ENCODE assay signal across 24 cellular contexts in genomic region chr17:18985475-18985874, GRCh38. TPM values are rescaled to one million over a fixed set of nuclear protein-coding genes. Genes with fewer than 3 reads are reported as not detected.
DNase-seq lines count a peak whose midpoint lies in the region; ATAC-seq, FAIRE-seq and TF ChIP-seq lines count a peak whose summit lies in the region.
"Had no signal": no experiment of that assay in that cellular context is flagged by ENCODE, and none has a peak within 500 bp of the region (broad histone marks: within the 10 kb centered on the region; RNA-seq: fewer than 3 reads in every experiment).

No MANE protein-coding gene starts in this region.

- H3K36me3 ChIP-seq in body of pancreas (replicated peaks in 1 of 2; ENCODE audit: insufficient read depth in 1 of 2, low read depth in 2 of 2) = no peaks in the 10 kb centered on the region
- peaks cover 0 to 12% of the 10 kb centered on the region in 2 donors for H3K36me3 ChIP-seq in small intestine (ENCODE audit: control insufficient read depth in 2 of 2, insufficient read depth in 2 of 2, low read length in 2 of 2)
- H3K36me3 ChIP-seq in Peyer's patch = peaks cover 0 to 28% (median 0%) of the 10 kb centered on the region in 3 donors
- H3K36me3 ChIP-seq: HAP-1 had no signal

- H3K9me3 ChIP-seq in body of pancreas (no peaks in the 10 kb centered on the region), right cardiac atrium (ENCODE audit: control insufficient read depth, low read length) (no peaks in the 10 kb centered on the region), small intestine (ENCODE audit: control insufficient read depth, low read depth) (no peaks in the 10 kb centered on the region), Peyer's patch (no peaks in the 10 kb centered on the region)
- H3K9me3 ChIP-seq: HAP-1, SJSA1 had no signal

- intact Hi-C loops in body of pancreas (cut with DNase I) = no loop called here
- intact Hi-C loops in right cardiac atrium (cut with DNase I) = no loop called here

- H3K4me3 ChIP-seq in body of pancreas = no peak overlapping the region
- no peak overlapping the region for H3K4me3 ChIP-seq in right cardiac atrium (ENCODE audit: low read length)
- no peak overlapping the region for H3K4me3 ChIP-seq in small intestine (ENCODE audit: low read depth in 1 of 2, low read length in 2 of 2)
- no peak overlapping the region for H3K4me3 ChIP-seq in Peyer's patch
- H3K4me3 ChIP-seq: GM12878, GM23338, HAP-1, SJSA1 had no signal

- H3K27me3 ChIP-seq in body of pancreas (no peaks in the 10 kb centered on the region), right cardiac atrium (ENCODE audit: control insufficient read depth, insufficient read depth) (no peaks in the 10 kb centered on the region), small intestine (ENCODE audit: control insufficient read depth in 2 of 2, insufficient read depth in 2 of 2, low read length in 2 of 2) (no peaks in the 10 kb centered on the region), Peyer's patch (no peaks in the 10 kb centered on the region)
- H3K27me3 ChIP-seq: SJSA1 had no signal

- no peak for TF ChIP-seq POLR2A in body of pancreas (IDR thresholded peaks at IDR 0.05)
- TF ChIP-seq POLR2A in Peyer's patch (IDR thresholded peaks at IDR 0.05) = no peak

- peak overlapping the region; percentile 78 for H3K27ac ChIP-seq in RWPE1
- H3K27ac ChIP-seq in body of pancreas = peak overlapping the region; percentile 45 to 76 (median 72)
- H3K27ac ChIP-seq in right cardiac atrium (ENCODE audit: low read length) = peak overlapping the region; percentile 87
- no peak overlapping the region for H3K27ac ChIP-seq in small intestine (ENCODE audit: low read depth in 1 of 2, low read length in 1 of 2)
- H3K27ac ChIP-seq in Peyer's patch = no peak overlapping the region
- H3K27ac ChIP-seq: HL-60, SJSA1 had no signal

- TF ChIP-seq CTCF in RWPE1 (conservative IDR thresholded peaks at IDR 0.05; ENCODE audit: low read depth) = no peak
- TF ChIP-seq CTCF in body of pancreas (IDR thresholded peaks at IDR 0.05) = no peak
- no peak for TF ChIP-seq CTCF in Peyer's patch (IDR thresholded peaks at IDR 0.05)

- WGBS in body of pancreas, 2 donors = 55 to 74% methylated on average over 5 to 9 of the region's 9 CpGs
- WGBS in right cardiac atrium = 65% methylated on average over 9 of the region's 9 CpGs
- whole genome bisulfite sequencing in small intestine, 3 donors = 53 to 83% (median 69%) methylated on average over 9 of the region's 9 CpGs

- no peak for DNase-seq in RWPE1 (ENCODE audit: low spot score)
- peak; percentile 49 to 67 (median 58) for DNase-seq in body of pancreas
- peak; percentile 52 to 83 (median 76) for DNase-seq in right cardiac atrium
- peak; percentile 14 for DNase-seq in small intestine
- no peak for DNase-seq in Peyer's patch
- DNase-seq in NOMO-1 (lab: John Stamatoyannopoulos, UW; ENCODE audit: unreplicated experiment in 2 of 2) = no peak
- DNase-seq: CD4-positive, alpha-beta T cell; COR-L47; DND-41; KG1; NCI-H1092; NCI-H1436; NCI-H1930; NCI-H226; NCI-H510A treated with DMSO at 0.1 percent for 48 hours; NCI-H748 treated with DMSO at 0.1 percent for 48 hours had no signal

- peak; percentile 33 for ATAC-seq in body of pancreas
- peak; percentile 53 to 70 for ATAC-seq in right cardiac atrium
- no peak for ATAC-seq in HG02970 (IDR thresholded peaks at IDR 0.05; ENCODE audit: low FRiP score, unreplicated experiment)
- ATAC-seq: GM12878, GM23338 had no signal

- CTCF ChIA-PET in RWPE1 (lab: Yijun Ruan, JAX) = interaction anchor here (1.2 kb wide), 1 partner anchor 24 kb away, joined by 5 read pairs; no protein-coding TSS in a partner anchor

- no peak for FAIRE-seq in small intestine (lab: Jason Lieb, UNC)
- FAIRE-seq: GM12878 had no signal

- POLR2A ChIA-PET in RWPE1 (lab: Yijun Ruan, JAX; ENCODE audit: low non-redundant PET) = no interaction called here

- peaks cover 55% of the 10 kb centered on the region for H3K4me1 ChIP-seq in body of pancreas
- H3K4me1 ChIP-seq in right cardiac atrium (ENCODE audit: control insufficient read depth, insufficient read depth, low read length) = no peaks in the 10 kb centered on the region
- H3K4me1 ChIP-seq in small intestine (ENCODE audit: control insufficient read depth in 2 of 2, insufficient read depth in 1 of 2, low read depth in 1 of 2, low read length in 1 of 2) = peaks cover 7 to 8% of the 10 kb centered on the region in 2 donors
- H3K4me1 ChIP-seq in Peyer's patch = peaks cover 0 to 54% (median 7%) of the 10 kb centered on the region in 4 donors
- H3K4me1 ChIP-seq: HAP-1 had no signal

RNA-seq across cellular contexts. Expression of gene FAM83G, which starts 19.1 kb away (rescaled TPM):
- total RNA-seq in body of pancreas (10 to 100 TPM; 11.4 to 16.5 TPM), right cardiac atrium (10 to 100 TPM; 27.7 to 40.2 (median 30.3) TPM), Peyer's patch (10 to 100 TPM in 3 of 4 donors, 1 to 10 TPM in 1; 9.9 to 48.4 (median 37.4) TPM)
- polyA plus RNA-seq in right cardiac atrium (18.7 TPM), small intestine (10 to 100 TPM; 17.1 to 37.3 (median 23.0) TPM)

RNA-seq across cellular contexts. Expression of gene SLC5A10, which starts 33.5 kb away (rescaled TPM):
- total RNA-seq in body of pancreas = not detected
- total RNA-seq in right cardiac atrium = 1 to 10 TPM in 2 of 4 donors, under 1 TPM in 2; 0.17 to 2.3 (median 1.3) TPM
- 0.61 TPM for polyA plus RNA-seq in right cardiac atrium
- polyA plus RNA-seq in small intestine = under 1 TPM in 2 of 3 donors, not detected in 1; 0.09 to 0.27 TPM
- total RNA-seq in Peyer's patch = not detected
- total RNA-seq: A673; CD4-positive, alpha-beta T cell; HT-29 had no signal
- polyA plus RNA-seq: GM23338 had no signal

Comparison
In these comparisons a context has a peak if more than half of its experiments do, and no peak if none do; other contexts are left out.
1. DNase-seq: peak in body of pancreas (4 of 4), right cardiac atrium (3 of 3) and small intestine (single experiment); none in RWPE1 (single experiment), Peyer's patch (0 of 3) and NOMO-1 (0 of 2).
2. H3K27ac ChIP-seq: peak in RWPE1 (single experiment), body of pancreas (4 of 4) and right cardiac atrium (single experiment); none in small intestine (0 of 2) and Peyer's patch (0 of 4).